In the genomic region with DNA sequence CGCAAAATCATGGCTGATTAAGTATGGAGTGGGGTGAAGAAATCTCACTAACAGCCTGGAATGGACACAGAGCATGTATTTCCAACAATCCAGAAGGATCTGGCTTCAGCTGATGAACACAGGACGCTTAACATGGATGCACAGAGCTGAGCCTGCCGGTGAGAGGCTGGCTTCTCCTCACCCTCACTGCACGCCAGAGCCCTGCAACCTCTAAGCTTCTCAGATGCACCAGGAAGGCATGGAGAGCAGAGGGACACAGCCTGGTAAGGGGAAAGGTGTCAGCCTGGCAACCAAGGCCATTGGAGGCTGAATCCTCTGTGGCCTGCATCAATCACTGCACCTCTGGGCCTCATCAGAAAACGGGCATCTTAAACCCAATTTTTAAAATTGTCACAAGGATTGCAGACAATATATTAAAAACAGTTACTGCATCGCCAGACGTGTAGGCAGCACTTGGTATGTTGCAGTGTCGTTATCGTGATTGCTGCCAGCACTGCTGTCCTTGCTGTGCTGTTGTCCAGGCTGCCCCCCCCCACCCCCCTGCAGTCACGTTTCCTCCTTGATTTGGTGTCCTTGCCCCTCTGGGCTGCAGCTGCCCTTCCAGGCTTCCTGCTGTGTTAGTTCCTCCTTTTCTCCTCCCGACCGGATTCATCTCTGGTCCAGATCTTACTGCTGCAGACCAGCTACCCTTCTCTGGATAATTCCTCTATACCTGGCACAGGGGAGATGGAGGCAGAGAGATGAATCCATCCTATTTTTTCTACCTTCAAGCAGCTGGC, we compare ENCODE assay signal across 1 cellular context.
TF ChIP-seq lines count a peak whose summit lies in the region.

No MANE protein-coding gene starts in this region.

TF ChIP-seq in SK-N-SH, 30 proteins besides CTCF, POLR2A, EP300 and RAD21 (continued from another document):
- TF ChIP-seq, protein P1, sequence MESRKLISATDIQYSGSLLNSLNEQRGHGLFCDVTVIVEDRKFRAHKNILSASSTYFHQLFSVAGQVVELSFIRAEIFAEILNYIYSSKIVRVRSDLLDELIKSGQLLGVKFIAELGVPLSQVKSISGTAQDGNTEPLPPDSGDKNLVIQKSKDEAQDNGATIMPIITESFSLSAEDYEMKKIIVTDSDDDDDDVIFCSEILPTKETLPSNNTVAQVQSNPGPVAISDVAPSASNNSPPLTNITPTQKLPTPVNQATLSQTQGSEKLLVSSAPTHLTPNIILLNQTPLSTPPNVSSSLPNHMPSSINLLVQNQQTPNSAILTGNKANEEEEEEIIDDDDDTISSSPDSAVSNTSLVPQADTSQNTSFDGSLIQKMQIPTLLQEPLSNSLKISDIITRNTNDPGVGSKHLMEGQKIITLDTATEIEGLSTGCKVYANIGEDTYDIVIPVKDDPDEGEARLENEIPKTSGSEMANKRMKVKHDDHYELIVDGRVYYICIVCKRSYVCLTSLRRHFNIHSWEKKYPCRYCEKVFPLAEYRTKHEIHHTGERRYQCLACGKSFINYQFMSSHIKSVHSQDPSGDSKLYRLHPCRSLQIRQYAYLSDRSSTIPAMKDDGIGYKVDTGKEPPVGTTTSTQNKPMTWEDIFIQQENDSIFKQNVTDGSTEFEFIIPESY (IDR thresholded peaks at IDR 0.05; ENCODE audit: borderline replicate concordance, low read depth) = no peak
